ENCODE assay signal across 15 cellular contexts in the genomic region with DNA sequence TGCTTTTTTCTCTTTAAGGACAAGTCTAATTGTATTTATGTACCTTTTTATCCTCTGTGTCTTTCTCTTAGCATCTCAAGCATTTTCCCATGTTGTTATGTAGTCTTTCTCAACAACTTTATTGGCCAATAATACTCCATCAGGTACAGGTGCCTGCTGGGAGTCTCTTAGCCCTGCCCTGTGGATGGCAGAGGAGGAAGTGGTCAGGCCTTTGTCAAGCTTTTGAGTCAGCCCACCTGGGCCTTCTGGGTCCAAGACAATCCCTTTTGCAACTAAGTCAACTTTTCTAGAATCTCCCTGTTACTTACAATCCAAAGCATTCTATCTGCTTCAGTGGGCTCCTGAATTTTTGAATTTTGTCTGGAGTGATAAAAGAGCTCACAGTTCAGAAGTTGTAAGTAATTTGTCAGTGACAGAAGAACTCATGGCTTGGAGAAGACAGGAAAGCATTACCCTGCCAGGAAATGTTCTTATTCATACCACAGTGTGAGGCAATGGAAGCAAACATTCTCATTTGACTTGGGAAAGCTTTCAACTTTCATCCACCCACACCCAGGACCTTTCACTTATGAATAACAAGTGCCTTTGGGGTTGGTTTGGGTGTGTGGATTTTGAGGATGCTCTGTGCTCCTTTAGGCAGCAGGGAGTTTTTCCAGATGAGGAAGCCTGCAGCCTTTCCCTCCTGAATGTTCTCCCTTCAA.
DNase-seq lines count a peak whose midpoint lies in the region; ATAC-seq and TF ChIP-seq lines count a peak whose summit lies in the region.
"Had no signal": no experiment of that assay in that cellular context is flagged by ENCODE, and none has a peak within 500 bp of the region (broad histone marks: within the 10 kb centered on the region; RNA-seq: fewer than 3 reads in every experiment).

No MANE protein-coding gene starts in this region.

- H3K27me3 Mint-ChIP-seq in activated naive CD4-positive, alpha-beta T cell treated with anti-CD3 and anti-CD28 coated beads for 36 hours (ENCODE audit: low read depth), result peaks cover 3% of the 10 kb centered on the region

- no peaks in the 10 kb centered on the region for H3K4me1 ChIP-seq in body of pancreas
- peaks cover 31% of the 10 kb centered on the region for H3K4me1 ChIP-seq in left ventricle myocardium inferior
- H3K4me1 ChIP-seq in tibial artery, result peaks cover 0 to 46% (median 24%) of the 10 kb centered on the region in 4 donors

- H3K4me1 Mint-ChIP-seq in activated naive CD4-positive, alpha-beta T cell treated with anti-CD3 and anti-CD28 coated beads for 36 hours (ENCODE audit: low read depth), result peaks cover 22% of the 10 kb centered on the region
- H3K4me1 Mint-ChIP-seq: H9 had no signal

- no peak overlapping the region for H3K4me3 Mint-ChIP-seq in activated naive CD4-positive, alpha-beta T cell treated with anti-CD3 and anti-CD28 coated beads for 36 hours
- H3K4me3 Mint-ChIP-seq: H9; naive thymus-derived CD8-positive, alpha-beta T cell had no signal

- H3K27ac ChIP-seq in body of pancreas (no peak overlapping the region), left ventricle myocardium inferior (replicated peaks) (peak overlapping the region; percentile 61), tibial artery (peak overlapping the region; percentile 4 to 49)

- peaks cover 3% of the 10 kb centered on the region for H3K9me3 Mint-ChIP-seq in activated naive CD4-positive, alpha-beta T cell treated with anti-CD3 and anti-CD28 coated beads for 36 hours

- ATAC-seq in body of pancreas (peak; percentile 55), HG02870 (IDR thresholded peaks at IDR 0.05; ENCODE audit: unreplicated experiment) (no peak)
- ATAC-seq: naive thymus-derived CD8-positive, alpha-beta T cell had no signal

- no peaks in the 10 kb centered on the region for H3K36me3 Mint-ChIP-seq in activated naive CD4-positive, alpha-beta T cell treated with anti-CD3 and anti-CD28 coated beads for 36 hours (ENCODE audit: low read depth)

- TF ChIP-seq CTCF in body of pancreas (IDR thresholded peaks at IDR 0.05) (no peak), left ventricle myocardium inferior (IDR thresholded peaks at IDR 0.05; ENCODE audit: borderline replicate concordance) (no peak), tibial artery (IDR thresholded peaks at IDR 0.05) (no peak)

- TF ChIP-seq POLR2A in body of pancreas (IDR thresholded peaks at IDR 0.05), result no peak

- H3K27ac Mint-ChIP-seq in activated naive CD4-positive, alpha-beta T cell treated with anti-CD3 and anti-CD28 coated beads for 36 hours, result no peak overlapping the region
- H3K27ac Mint-ChIP-seq: activated T-helper 2 cell treated with anti-CD3 and anti-CD28 coated beads, Interferon-gamma antibody, Interleukin-2, Interleukin-4, amounts not matched to agents 10 μg/mL and 5 μg/mL and 100 μg/mL, durations not matched to agents 14 hours and 24 hours and 36 hours; H9; naive thymus-derived CD8-positive, alpha-beta T cell had no signal

- no peak overlapping the region for H3K4me3 ChIP-seq in body of pancreas
- no peak overlapping the region for H3K4me3 ChIP-seq in left ventricle myocardium inferior
- no peak overlapping the region for H3K4me3 ChIP-seq in tibial artery

- no peaks in the 10 kb centered on the region for H3K27me3 ChIP-seq in body of pancreas
- H3K27me3 ChIP-seq in left ventricle myocardium inferior (ENCODE audit: low read depth), result no peaks in the 10 kb centered on the region
- no peaks in the 10 kb centered on the region for H3K27me3 ChIP-seq in tibial artery

- intact Hi-C loops in activated naive CD4-positive, alpha-beta T cell treated with anti-CD3 and anti-CD28 coated beads for 36 hours (cut with micrococcal nuclease), result no loop called here
- intact Hi-C loops in body of pancreas (cut with DNase I) (no loop called here), left ventricle myocardium inferior (cut with micrococcal nuclease) (no loop called here), tibial artery (cut with DNase I; ENCODE audit: low total_unique reads) (no loop called here)

- H3K9me3 ChIP-seq in body of pancreas, result no peaks in the 10 kb centered on the region
- no peaks in the 10 kb centered on the region for H3K9me3 ChIP-seq in left ventricle myocardium inferior (replicated peaks)
- no peaks in the 10 kb centered on the region for H3K9me3 ChIP-seq in tibial artery

- CTCF ChIA-PET in activated naive CD4-positive, alpha-beta T cell treated with anti-CD3 and anti-CD28 coated beads for 36 hours (lab: Charles Lee), result no interaction called here

- H3K36me3 ChIP-seq in body of pancreas (replicated peaks in 1 of 2; ENCODE audit: insufficient read depth in 1 of 2, low read depth in 2 of 2) (no peaks in the 10 kb centered on the region), left ventricle myocardium inferior (no peaks in the 10 kb centered on the region), tibial artery (no peaks in the 10 kb centered on the region)

- peak; percentile 21 for DNase-seq in activated naive CD4-positive, alpha-beta T cell treated with anti-CD3 and anti-CD28 coated beads for 36 hours
- DNase-seq in activated naive CD4-positive, alpha-beta T cell (lab: John Stamatoyannopoulos, UW), result no peak
- DNase-seq in body of pancreas (peak in 1 of 4 donors; percentile 25), left ventricle myocardium inferior (no peak), tibial artery (peak in 1 of 2 donors; percentile 45), NCI-H82 treated with DMSO at 0.1 percent for 48 hours (lab: John Stamatoyannopoulos, UW; ENCODE audit: unreplicated experiment) (no peak)
- DNase-seq in activated CD4-positive, CD25-positive, alpha-beta regulatory T cell (lab: John Stamatoyannopoulos, UW), result no peak
- DNase-seq: cortex of kidney; H9; naive thymus-derived CD8-positive, alpha-beta T cell; NCI-H446; SIG-M5; stimulated activated CD4-positive, alpha-beta T cell treated with anti-CD3 and anti-CD28 coated beads, Interleukin-12 subunit alpha, Interleukin-12 subunit beta, amount 100 ng/mL, for 4 hours had no signal

Comparison
In these comparisons a context has a peak if more than half of its experiments do, and no peak if none do; other contexts are left out.
1. H3K27ac ChIP-seq: peak in left ventricle myocardium inferior (single experiment) and tibial artery (2 of 2); none in body of pancreas (0 of 4).